Comparison of ENCODE assay signal across 22 cellular contexts in genomic region chr4:139754913-139755312, GRCh38.
"Had no signal": no experiment of that assay in that cellular context is flagged by ENCODE, and none has a peak within 500 bp of the region (broad histone marks: within the 10 kb centered on the region; RNA-seq: fewer than 3 reads in every experiment).

No MANE protein-coding gene starts in this region.

- ATAC-seq: activated CD4-positive, CD25-positive, alpha-beta regulatory T cell treated with anti-CD3 and anti-CD28 coated beads, Interleukin-2, amount 50 U/mL, for 24 hours; gastroesophageal sphincter; right cardiac atrium; upper lobe of right lung had no signal

- H3K4me3 Mint-ChIP-seq: activated naive CD8-positive, alpha-beta T cell; central memory CD8-positive, alpha-beta T cell; stimulated activated naive CD8-positive, alpha-beta T cell treated with anti-CD3 and anti-CD28 coated beads, Interleukin-15, Interleukin-2, amounts not matched to agents 100 ng/mL and 50 ng/mL, for 24 hours; T-helper 1 cell treated with Interleukin-12 subunit alpha and Interleukin-12 subunit beta and Interleukin-4 antibody, amounts not matched to agents 30 μg/mL and 1 μg/mL, for 36 hours had no signal

- H3K9me3 Mint-ChIP-seq: central memory CD8-positive, alpha-beta T cell; stimulated activated naive CD8-positive, alpha-beta T cell treated with anti-CD3 and anti-CD28 coated beads, Interleukin-15, Interleukin-2, amounts not matched to agents 100 ng/mL and 50 ng/mL, for 24 hours; T-helper 1 cell treated with Interleukin-12 subunit alpha and Interleukin-12 subunit beta and Interleukin-4 antibody, amounts not matched to agents 30 μg/mL and 1 μg/mL, for 36 hours had no signal

- H3K4me1 Mint-ChIP-seq: central memory CD8-positive, alpha-beta T cell had no signal

- DNase-seq: activated CD4-positive, alpha-beta T cell treated with anti-CD3 and anti-CD28 coated beads for 48 hours; activated CD4-positive, alpha-beta T cell treated with anti-CD3 and anti-CD28 coated beads, Interleukin-2, amount 50 U/mL, for 48 hours; activated CD8-positive, alpha-beta memory T cell treated with anti-CD3 and anti-CD28 coated beads for 24 hours; activated effector memory CD4-positive, alpha-beta T cell treated with Interleukin-2 at 50 U/mL for 16 hours; activated naive CD4-positive, alpha-beta T cell treated with Interleukin-2 at 50 U/mL for 16 hours; anterior cingulate cortex; effector memory CD4-positive, alpha-beta T cell; erythroblast; islet precursor cell; mammary epithelial cell; right cardiac atrium; stimulated activated CD4-positive, alpha-beta T cell treated with anti-CD3 and anti-CD28 coated beads, Interleukin-12 subunit alpha, Interleukin-12 subunit beta, amount 100 ng/mL, for 4 hours; stimulated activated CD4-positive, alpha-beta T cell treated with anti-CD3 and anti-CD28 coated beads, Interleukin-4, amount 100 ng/mL, for 1 hour; T-helper 9 cell; upper lobe of right lung; WERI-Rb-1 had no signal

- H3K27me3 Mint-ChIP-seq: activated naive CD8-positive, alpha-beta T cell; stimulated activated naive CD8-positive, alpha-beta T cell treated with anti-CD3 and anti-CD28 coated beads, Interleukin-15, Interleukin-2, amounts not matched to agents 100 ng/mL and 50 ng/mL, for 24 hours had no signal

- H3K27ac Mint-ChIP-seq: activated naive CD8-positive, alpha-beta T cell; stimulated activated naive CD8-positive, alpha-beta T cell treated with anti-CD3 and anti-CD28 coated beads, Interleukin-15, Interleukin-2, amounts not matched to agents 100 ng/mL and 50 ng/mL, for 24 hours; T-helper 1 cell treated with Interleukin-12 subunit alpha and Interleukin-12 subunit beta and Interleukin-4 antibody, amounts not matched to agents 30 μg/mL and 1 μg/mL, for 36 hours had no signal
